ENCODE assay signal across 1 cellular context in the genomic region with DNA sequence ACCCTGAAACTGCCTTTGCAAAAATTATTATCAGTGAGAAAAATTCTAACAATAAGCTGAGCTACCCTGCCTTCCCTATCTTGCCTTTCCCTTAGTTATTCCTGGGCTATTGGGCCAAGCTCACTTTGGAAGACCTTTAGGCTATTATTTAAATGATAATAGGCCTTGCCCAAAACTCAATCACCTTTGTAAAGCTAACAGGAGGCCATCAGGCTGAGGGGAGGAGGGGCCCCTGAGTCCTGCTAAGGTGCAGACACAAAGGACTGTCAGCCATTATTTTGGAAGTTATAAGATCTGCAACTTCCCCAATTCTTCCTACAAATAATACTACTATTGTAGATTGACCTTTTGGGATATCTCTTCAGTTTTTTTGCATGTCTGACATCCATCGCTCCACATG.
TF ChIP-seq lines count a peak whose summit lies in the region.

No MANE protein-coding gene starts in this region.

TF ChIP-seq in WTC11, 78 proteins besides CTCF, POLR2A, EP300 and RAD21:
- TF ChIP-seq TEAD4 (CRISPR knock-in tag; IDR thresholded peaks at IDR 0.05) (no peak), NR1H2 (CRISPR knock-in tag; IDR thresholded peaks at IDR 0.05) (no peak), NR2C2 (CRISPR knock-in tag; IDR thresholded peaks at IDR 0.05) (no peak), SMAD4 (CRISPR knock-in tag; IDR thresholded peaks at IDR 0.05) (no peak), FOXJ3 (CRISPR knock-in tag; IDR thresholded peaks at IDR 0.05; ENCODE audit: borderline replicate concordance) (no peak), PRRX2 (CRISPR knock-in tag; IDR thresholded peaks at IDR 0.05) (no peak), GRHL2 (CRISPR knock-in tag; IDR thresholded peaks at IDR 0.05; ENCODE audit: insufficient replicate concordance, severe bottlenecking) (no peak), FOXK1 (CRISPR knock-in tag; IDR thresholded peaks at IDR 0.05) (no peak), KAT7 (CRISPR knock-in tag; IDR thresholded peaks at IDR 0.05; ENCODE audit: borderline replicate concordance) (no peak), ZMAT4 (CRISPR knock-in tag; IDR thresholded peaks at IDR 0.05) (no peak), RELA (CRISPR knock-in tag; IDR thresholded peaks at IDR 0.05; ENCODE audit: borderline replicate concordance) (no peak)
- TF ChIP-seq, protein P1, sequence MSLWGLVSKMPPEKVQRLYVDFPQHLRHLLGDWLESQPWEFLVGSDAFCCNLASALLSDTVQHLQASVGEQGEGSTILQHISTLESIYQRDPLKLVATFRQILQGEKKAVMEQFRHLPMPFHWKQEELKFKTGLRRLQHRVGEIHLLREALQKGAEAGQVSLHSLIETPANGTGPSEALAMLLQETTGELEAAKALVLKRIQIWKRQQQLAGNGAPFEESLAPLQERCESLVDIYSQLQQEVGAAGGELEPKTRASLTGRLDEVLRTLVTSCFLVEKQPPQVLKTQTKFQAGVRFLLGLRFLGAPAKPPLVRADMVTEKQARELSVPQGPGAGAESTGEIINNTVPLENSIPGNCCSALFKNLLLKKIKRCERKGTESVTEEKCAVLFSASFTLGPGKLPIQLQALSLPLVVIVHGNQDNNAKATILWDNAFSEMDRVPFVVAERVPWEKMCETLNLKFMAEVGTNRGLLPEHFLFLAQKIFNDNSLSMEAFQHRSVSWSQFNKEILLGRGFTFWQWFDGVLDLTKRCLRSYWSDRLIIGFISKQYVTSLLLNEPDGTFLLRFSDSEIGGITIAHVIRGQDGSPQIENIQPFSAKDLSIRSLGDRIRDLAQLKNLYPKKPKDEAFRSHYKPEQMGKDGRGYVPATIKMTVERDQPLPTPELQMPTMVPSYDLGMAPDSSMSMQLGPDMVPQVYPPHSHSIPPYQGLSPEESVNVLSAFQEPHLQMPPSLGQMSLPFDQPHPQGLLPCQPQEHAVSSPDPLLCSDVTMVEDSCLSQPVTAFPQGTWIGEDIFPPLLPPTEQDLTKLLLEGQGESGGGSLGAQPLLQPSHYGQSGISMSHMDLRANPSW (CRISPR knock-in tag; conservative IDR thresholded peaks at IDR 0.05; ENCODE audit: low read depth): no peak
- TF ChIP-seq, protein P2, sequence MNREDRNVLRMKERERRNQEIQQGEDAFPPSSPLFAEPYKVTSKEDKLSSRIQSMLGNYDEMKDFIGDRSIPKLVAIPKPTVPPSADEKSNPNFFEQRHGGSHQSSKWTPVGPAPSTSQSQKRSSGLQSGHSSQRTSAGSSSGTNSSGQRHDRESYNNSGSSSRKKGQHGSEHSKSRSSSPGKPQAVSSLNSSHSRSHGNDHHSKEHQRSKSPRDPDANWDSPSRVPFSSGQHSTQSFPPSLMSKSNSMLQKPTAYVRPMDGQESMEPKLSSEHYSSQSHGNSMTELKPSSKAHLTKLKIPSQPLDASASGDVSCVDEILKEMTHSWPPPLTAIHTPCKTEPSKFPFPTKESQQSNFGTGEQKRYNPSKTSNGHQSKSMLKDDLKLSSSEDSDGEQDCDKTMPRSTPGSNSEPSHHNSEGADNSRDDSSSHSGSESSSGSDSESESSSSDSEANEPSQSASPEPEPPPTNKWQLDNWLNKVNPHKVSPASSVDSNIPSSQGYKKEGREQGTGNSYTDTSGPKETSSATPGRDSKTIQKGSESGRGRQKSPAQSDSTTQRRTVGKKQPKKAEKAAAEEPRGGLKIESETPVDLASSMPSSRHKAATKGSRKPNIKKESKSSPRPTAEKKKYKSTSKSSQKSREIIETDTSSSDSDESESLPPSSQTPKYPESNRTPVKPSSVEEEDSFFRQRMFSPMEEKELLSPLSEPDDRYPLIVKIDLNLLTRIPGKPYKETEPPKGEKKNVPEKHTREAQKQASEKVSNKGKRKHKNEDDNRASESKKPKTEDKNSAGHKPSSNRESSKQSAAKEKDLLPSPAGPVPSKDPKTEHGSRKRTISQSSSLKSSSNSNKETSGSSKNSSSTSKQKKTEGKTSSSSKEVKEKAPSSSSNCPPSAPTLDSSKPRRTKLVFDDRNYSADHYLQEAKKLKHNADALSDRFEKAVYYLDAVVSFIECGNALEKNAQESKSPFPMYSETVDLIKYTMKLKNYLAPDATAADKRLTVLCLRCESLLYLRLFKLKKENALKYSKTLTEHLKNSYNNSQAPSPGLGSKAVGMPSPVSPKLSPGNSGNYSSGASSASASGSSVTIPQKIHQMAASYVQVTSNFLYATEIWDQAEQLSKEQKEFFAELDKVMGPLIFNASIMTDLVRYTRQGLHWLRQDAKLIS (CRISPR knock-in tag; IDR thresholded peaks at IDR 0.05; ENCODE audit: borderline replicate concordance): no peak
